Comparison of ENCODE assay signal across 26 cellular contexts in the genomic region with DNA sequence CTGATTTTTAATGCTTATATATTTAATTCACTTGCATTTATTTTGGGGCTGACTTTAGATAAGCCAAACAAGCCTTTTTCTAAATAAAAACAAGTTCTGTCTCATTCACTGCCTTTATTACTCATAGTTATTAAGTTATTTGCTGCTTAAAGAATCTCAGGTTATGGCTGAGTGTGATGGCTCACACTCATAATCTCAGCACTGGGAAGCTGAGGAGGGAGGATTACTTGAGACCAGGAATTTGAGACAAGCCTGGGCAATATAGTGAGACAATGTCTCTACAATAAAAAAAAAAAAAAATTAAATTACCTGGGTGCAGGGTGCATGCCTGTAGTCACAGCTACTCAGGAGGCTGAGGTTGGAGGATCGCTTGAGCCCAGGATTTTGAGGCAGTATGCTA.
"Had no signal": no experiment of that assay in that cellular context is flagged by ENCODE, and none has a peak within 500 bp of the region (broad histone marks: within the 10 kb centered on the region; RNA-seq: fewer than 3 reads in every experiment).

No MANE protein-coding gene starts in this region.

- H3K4me3 Mint-ChIP-seq: dendritic cell treated with granulocyte-macrophage colony-stimulating factor and Interleukin-4, amounts not matched to agents 40 ng/mL and 50 ng/mL, for 4 days; effector memory CD8-positive, alpha-beta T cell; endodermal cell; memory B cell; naive thymus-derived CD4-positive, alpha-beta T cell had no signal

- H3K27me3 ChIP-seq: colonic mucosa, esophagus squamous epithelium, gastroesophageal sphincter, left lung had no signal

- H3K27ac Mint-ChIP-seq: dendritic cell treated with granulocyte-macrophage colony-stimulating factor and Interleukin-4, amounts not matched to agents 40 ng/mL and 50 ng/mL, for 4 days; effector memory CD8-positive, alpha-beta T cell; endodermal cell; memory B cell; naive thymus-derived CD4-positive, alpha-beta T cell had no signal

- H3K4me1 Mint-ChIP-seq: memory B cell had no signal

- H3K36me3 ChIP-seq: colonic mucosa, esophagus squamous epithelium, gastroesophageal sphincter, heart right ventricle, left lung, lower lobe of right lung had no signal

- H3K27ac ChIP-seq: colonic mucosa, esophagus squamous epithelium, gastroesophageal sphincter, heart right ventricle, left lung, lower lobe of right lung had no signal

- DNase-seq: colonic mucosa; cortex of kidney; effector CD8-positive, alpha-beta T cell; effector memory CD8-positive, alpha-beta T cell; endodermal cell; erythroblast; esophagus squamous epithelium; foreskin fibroblast; head of caudate nucleus; heart right ventricle; hippocampal formation; left cardiac atrium; left lung; left ventricle myocardium superior; lower lobe of right lung; mesendoderm; midbrain; naive thymus-derived CD4-positive, alpha-beta T cell had no signal

- H3K4me1 ChIP-seq: colonic mucosa, esophagus squamous epithelium, gastroesophageal sphincter, heart right ventricle, left lung, lower lobe of right lung had no signal

- FAIRE-seq: endometrium, frontal cortex, islet of Langerhans, keratinocyte had no signal

- H3K36me3 Mint-ChIP-seq: memory B cell; naive thymus-derived CD4-positive, alpha-beta T cell had no signal

- H3K27me3 Mint-ChIP-seq: dendritic cell treated with granulocyte-macrophage colony-stimulating factor and Interleukin-4, amounts not matched to agents 40 ng/mL and 50 ng/mL, for 4 days had no signal

- H3K4me3 ChIP-seq: colonic mucosa, esophagus squamous epithelium, gastroesophageal sphincter, heart right ventricle, left lung, lower lobe of right lung had no signal

- ATAC-seq: effector memory CD8-positive, alpha-beta T cell; esophagus mucosa; gastroesophageal sphincter; heart right ventricle; left cardiac atrium; left lung; left ventricle myocardium superior; lower lobe of right lung; naive thymus-derived CD4-positive, alpha-beta T cell had no signal

- H3K9me3 Mint-ChIP-seq: dendritic cell treated with granulocyte-macrophage colony-stimulating factor and Interleukin-4, amounts not matched to agents 40 ng/mL and 50 ng/mL, for 4 days; effector memory CD8-positive, alpha-beta T cell; endodermal cell; memory B cell had no signal
